In genomic region chr6:53730767-53731166, GRCh38 we compare ENCODE assay signal across 16 cellular contexts.
"Had no signal": no experiment of that assay in that cellular context is flagged by ENCODE, and none has a peak within 500 bp of the region (broad histone marks: within the 10 kb centered on the region; RNA-seq: fewer than 3 reads in every experiment).

No MANE protein-coding gene starts in this region.

- H3K36me3 ChIP-seq: breast epithelium, sigmoid colon, upper lobe of right lung, WERI-Rb-1 had no signal

- ATAC-seq: activated CD4-positive, alpha-beta T cell treated with anti-CD3 and anti-CD28 coated beads for 36 hours; natural killer cell; psoas muscle; upper lobe of right lung had no signal

- DNase-seq: activated CD4-positive, alpha-beta memory T cell treated with anti-CD3 and anti-CD28 coated beads, Interleukin-2, amount 10 ng/mL, durations not matched to agents 7 days and 5 days; activated CD4-positive, alpha-beta T cell treated with anti-CD3 and anti-CD28 coated beads for 36 hours; activated gamma-delta T cell treated with Interleukin-2 at 50 U/mL for 16 hours; activated naive CD8-positive, alpha-beta T cell treated with anti-CD3 and anti-CD28 coated beads for 36 hours; activated T-cell treated with anti-CD3 and anti-CD28 coated beads, Interleukin-2, amount 50 U/mL, for 48 hours; natural killer cell; psoas muscle; sigmoid colon; stimulated activated CD4-positive, alpha-beta T cell treated with anti-CD3 and anti-CD28 coated beads, Interleukin-12 subunit alpha, Interleukin-12 subunit beta, amount 100 ng/mL, for 4 hours; stimulated activated naive CD4-positive, alpha-beta T cell; substantia nigra; T-helper 1 cell; upper lobe of right lung; WERI-Rb-1 had no signal

- H3K4me3 ChIP-seq: breast epithelium, lung, psoas muscle, sigmoid colon, upper lobe of right lung had no signal

- H3K4me1 ChIP-seq: breast epithelium, psoas muscle had no signal

- H3K27me3 ChIP-seq: breast epithelium, sigmoid colon, upper lobe of right lung had no signal

- H3K27ac ChIP-seq: breast epithelium, psoas muscle, upper lobe of right lung, WERI-Rb-1 had no signal

- H3K9me3 ChIP-seq: breast epithelium, psoas muscle, sigmoid colon, upper lobe of right lung had no signal
